Comparison of ENCODE assay signal across 23 cellular contexts in the genomic region with DNA sequence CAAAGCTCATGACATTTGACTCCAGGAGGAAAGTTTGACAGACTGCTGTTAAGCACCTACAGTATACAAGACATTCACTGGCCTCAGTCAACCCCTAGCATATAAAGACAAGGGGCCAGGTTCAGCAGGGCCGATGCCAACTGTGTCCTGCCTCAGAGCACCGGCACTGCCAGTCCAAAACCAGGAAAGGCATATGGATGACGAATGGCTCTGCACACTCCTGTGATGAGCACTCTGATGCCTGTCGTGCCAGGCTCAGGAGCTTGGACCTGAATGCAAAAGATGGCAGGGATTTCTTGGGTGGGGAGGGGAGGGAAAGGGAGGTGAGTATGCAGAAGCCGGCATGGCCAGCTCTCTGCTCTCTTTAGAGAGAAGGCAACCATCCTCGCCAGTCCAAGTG. TPM values are rescaled to one million over a fixed set of nuclear protein-coding genes. Genes with fewer than 3 reads are reported as not detected.
"Had no signal": no experiment of that assay in that cellular context is flagged by ENCODE, and none has a peak within 500 bp of the region (broad histone marks: within the 10 kb centered on the region; RNA-seq: fewer than 3 reads in every experiment).

No MANE protein-coding gene starts in this region.

- H3K27ac Mint-ChIP-seq: activated B cell treated with CpG ODN at 0.5 μM for 24 hours; activated CD4-positive, alpha-beta T cell treated with anti-CD3 and anti-CD28 coated beads, Interleukin-2, amount 10 ng/mL, durations not matched to agents 24 days and 14 days; activated naive CD8-positive, alpha-beta T cell treated with anti-CD3 and anti-CD28 coated beads, Interleukin-2, amount 10 ng/mL, durations not matched to agents 7 days and 5 days; T-helper 1 cell treated with Interleukin-12 subunit alpha and Interleukin-12 subunit beta and Interleukin-4 antibody, amounts not matched to agents 30 μg/mL and 1 μg/mL, for 36 hours had no signal

- H3K36me3 ChIP-seq: adrenal gland, breast epithelium, MG63, Peyer's patch had no signal

- DNase-seq: activated B cell treated with CpG ODN at 0.5 μM for 24 hours; activated CD4-positive, alpha-beta T cell treated with anti-CD3 and anti-CD28 coated beads for 1 hour; activated CD4-positive, alpha-beta T cell treated with anti-CD3 and anti-CD28 coated beads, Interleukin-2, amount 10 ng/mL, durations not matched to agents 24 days and 14 days; activated CD4-positive, alpha-beta T cell treated with anti-CD3 and anti-CD28 coated beads, Interleukin-2, amount 50 U/mL, for 48 hours; activated naive CD4-positive, alpha-beta T cell treated with anti-CD3 and anti-CD28 coated beads, Interleukin-2, amount 50 U/mL, for 16 hours; activated naive CD8-positive, alpha-beta T cell treated with anti-CD3 and anti-CD28 coated beads, Interleukin-2, amount 10 ng/mL, durations not matched to agents 7 days and 5 days; activated T-cell treated with anti-CD3 and anti-CD28 coated beads, Interleukin-2, amount 50 U/mL, for 1 hour; anterior cingulate cortex; MG63; MV-4-11; NCI-H1105 treated with DMSO at 0.1 percent for 48 hours; NCI-H1436 treated with DMSO at 0.1 percent for 48 hours; NCI-H187; NCI-H2081 treated with DMSO at 0.1 percent for 48 hours; NCI-H446; NCI-H524; SHP77 had no signal

- H3K4me1 Mint-ChIP-seq: activated B cell treated with CpG ODN at 0.5 μM for 24 hours; activated CD4-positive, alpha-beta T cell treated with anti-CD3 and anti-CD28 coated beads, Interleukin-2, amount 10 ng/mL, durations not matched to agents 24 days and 14 days; activated naive CD8-positive, alpha-beta T cell treated with anti-CD3 and anti-CD28 coated beads, Interleukin-2, amount 10 ng/mL, durations not matched to agents 7 days and 5 days had no signal

- H3K36me3 Mint-ChIP-seq: activated naive CD8-positive, alpha-beta T cell treated with anti-CD3 and anti-CD28 coated beads, Interleukin-2, amount 10 ng/mL, durations not matched to agents 7 days and 5 days had no signal

- H3K27me3 ChIP-seq: adrenal gland, breast epithelium, MG63, Peyer's patch, SJSA1 had no signal

- H3K4me3 Mint-ChIP-seq: activated B cell treated with CpG ODN at 0.5 μM for 24 hours; activated CD4-positive, alpha-beta T cell treated with anti-CD3 and anti-CD28 coated beads, Interleukin-2, amount 10 ng/mL, durations not matched to agents 24 days and 14 days; activated naive CD8-positive, alpha-beta T cell treated with anti-CD3 and anti-CD28 coated beads, Interleukin-2, amount 10 ng/mL, durations not matched to agents 7 days and 5 days; T-helper 1 cell treated with Interleukin-12 subunit alpha and Interleukin-12 subunit beta and Interleukin-4 antibody, amounts not matched to agents 30 μg/mL and 1 μg/mL, for 36 hours had no signal

- H3K27ac ChIP-seq: adrenal gland, breast epithelium, RWPE1, SJSA1 had no signal

- H3K9me3 ChIP-seq: adrenal gland, breast epithelium, MG63, Peyer's patch, SJSA1 had no signal

- H3K9me3 Mint-ChIP-seq: activated B cell treated with CpG ODN at 0.5 μM for 24 hours; activated CD4-positive, alpha-beta T cell treated with anti-CD3 and anti-CD28 coated beads, Interleukin-2, amount 10 ng/mL, durations not matched to agents 24 days and 14 days; activated naive CD8-positive, alpha-beta T cell treated with anti-CD3 and anti-CD28 coated beads, Interleukin-2, amount 10 ng/mL, durations not matched to agents 7 days and 5 days; T-helper 1 cell treated with Interleukin-12 subunit alpha and Interleukin-12 subunit beta and Interleukin-4 antibody, amounts not matched to agents 30 μg/mL and 1 μg/mL, for 36 hours had no signal

- H3K4me3 ChIP-seq: adrenal gland, breast epithelium, MG63, Peyer's patch, SJSA1 had no signal

RNA-seq across cellular contexts. Expression of a gene that starts 38.9 kb away (rescaled TPM):
- total RNA-seq: activated B cell treated with CpG ODN at 0.5 μM for 24 hours; activated CD4-positive, alpha-beta T cell treated with anti-CD3 and anti-CD28 coated beads, Interleukin-2, amount 10 ng/mL, durations not matched to agents 24 days and 14 days; activated naive CD8-positive, alpha-beta T cell treated with anti-CD3 and anti-CD28 coated beads, Interleukin-2, amount 10 ng/mL, durations not matched to agents 7 days and 5 days had no signal

RNA-seq across cellular contexts. Expression of a gene that starts 39.0 kb away (rescaled TPM):
- total RNA-seq: activated B cell treated with CpG ODN at 0.5 μM for 24 hours; activated CD4-positive, alpha-beta T cell treated with anti-CD3 and anti-CD28 coated beads, Interleukin-2, amount 10 ng/mL, durations not matched to agents 24 days and 14 days; activated naive CD8-positive, alpha-beta T cell treated with anti-CD3 and anti-CD28 coated beads, Interleukin-2, amount 10 ng/mL, durations not matched to agents 7 days and 5 days had no signal
